18 cellular contexts compared by ENCODE assay signal in genomic region chr3:150757768-150758167, GRCh38. TPM values are rescaled to one million over a fixed set of nuclear protein-coding genes. Genes with fewer than 3 reads are reported as not detected.
DNase-seq lines count a peak whose midpoint lies in the region; ATAC-seq and TF ChIP-seq lines count a peak whose summit lies in the region.
"Had no signal": no experiment of that assay in that cellular context is flagged by ENCODE, and none has a peak within 500 bp of the region (broad histone marks: within the 10 kb centered on the region; RNA-seq: fewer than 3 reads in every experiment).

No MANE protein-coding gene starts in this region.

- H3K4me3 ChIP-seq in testis (no peak overlapping the region), MM.1S (ENCODE audit: low read length) (no peak overlapping the region)
- H3K4me3 ChIP-seq: esophagus muscularis mucosa, left lung, SJCRH30, upper lobe of right lung had no signal

- POLR2A ChIA-PET in activated B cell treated with CpG ODN at 0.5 μM for 24 hours (lab: Charles Lee): no interaction called here

- no peaks in the 10 kb centered on the region for H3K9me3 ChIP-seq in testis
- H3K9me3 ChIP-seq in MM.1S (replicated peaks; ENCODE audit: insufficient read depth, low read length): no peaks in the 10 kb centered on the region
- H3K9me3 ChIP-seq: esophagus muscularis mucosa, left lung, SJCRH30, upper lobe of right lung had no signal

- peaks cover 4% of the 10 kb centered on the region; the same call in 1 of the 2 replicates for H3F3A ChIP-seq in MM.1S (ENCODE audit: insufficient read depth, low read length)

- no peak overlapping the region for H3K9ac ChIP-seq in MM.1S (ENCODE audit: low read length)

- H3K27me3 ChIP-seq in testis (no peaks in the 10 kb centered on the region), MM.1S (replicated peaks; ENCODE audit: insufficient read depth, low read length) (no peaks in the 10 kb centered on the region)
- H3K27me3 ChIP-seq: esophagus muscularis mucosa, left lung, SJCRH30, upper lobe of right lung had no signal

- H3K27me3 Mint-ChIP-seq in activated T-cell treated with anti-CD3 and anti-CD28 coated beads, Interleukin-2, amount 50 U/mL, for 72 hours (ENCODE audit: low read depth): no peaks in the 10 kb centered on the region
- no peaks in the 10 kb centered on the region for H3K27me3 Mint-ChIP-seq in activated B cell treated with CpG ODN at 0.5 μM for 24 hours

- peaks cover 95% of the 10 kb centered on the region for H3K79me2 ChIP-seq in MM.1S (ENCODE audit: low read length)

- no peak for TF ChIP-seq CTCF in activated B cell treated with CpG ODN at 0.5 μM for 24 hours (IDR thresholded peaks at IDR 0.05)
- TF ChIP-seq CTCF in testis (IDR thresholded peaks at IDR 0.05): no peak
- no peak for TF ChIP-seq CTCF in MM.1S (IDR thresholded peaks at IDR 0.05; ENCODE audit: low read length)

- H3K4me3 Mint-ChIP-seq in activated T-cell treated with anti-CD3 and anti-CD28 coated beads, Interleukin-2, amount 50 U/mL, for 72 hours: peak overlapping the region; percentile 82 to 94
- no peak overlapping the region for H3K4me3 Mint-ChIP-seq in activated B cell treated with CpG ODN at 0.5 μM for 24 hours

- H3K4me1 ChIP-seq in testis (peaks cover 3% of the 10 kb centered on the region), MM.1S (ENCODE audit: low read length) (peaks cover 25% of the 10 kb centered on the region; the same call in 1 of the 2 replicates)
- H3K4me1 ChIP-seq: SJCRH30 had no signal

- TF ChIP-seq POLR2A in testis (IDR thresholded peaks at IDR 0.05): no peak

- DNase-seq in activated T-cell treated with anti-CD3 and anti-CD28 coated beads, Interleukin-2, amount 50 U/mL, for 72 hours: no peak
- no peak for DNase-seq in activated T-cell treated with anti-CD3 and anti-CD28 coated beads, Interleukin-2, amount 50 U/mL, for 1 hour
- DNase-seq in activated B cell treated with CpG ODN at 0.5 μM for 24 hours: no peak
- no peak for DNase-seq in left lobe of liver (ENCODE audit: low spot score)
- DNase-seq in testis: peak; percentile 11
- no peak for DNase-seq in MM.1S
- DNase-seq: cortex of kidney, DMS53, left lung, NCI-H1694 treated with DMSO at 0.1 percent for 48 hours, retina, SJCRH30, upper lobe of right lung had no signal

- peak overlapping the region; percentile 87 for H3K27ac Mint-ChIP-seq in activated T-cell treated with anti-CD3 and anti-CD28 coated beads, Interleukin-2, amount 50 U/mL, for 72 hours
- H3K27ac Mint-ChIP-seq in activated B cell treated with CpG ODN at 0.5 μM for 24 hours: peak overlapping the region; percentile 46

- H3K9me2 ChIP-seq in MM.1S (replicated peaks; ENCODE audit: insufficient read depth, low read length): no peaks in the 10 kb centered on the region

- H3K9me3 Mint-ChIP-seq in activated T-cell treated with anti-CD3 and anti-CD28 coated beads, Interleukin-2, amount 50 U/mL, for 72 hours: no peaks in the 10 kb centered on the region
- H3K9me3 Mint-ChIP-seq in activated B cell treated with CpG ODN at 0.5 μM for 24 hours: no peaks in the 10 kb centered on the region

- H3K36me3 ChIP-seq in testis (ENCODE audit: low read depth, missing control alignments) (no peaks in the 10 kb centered on the region), MM.1S (replicated peaks; ENCODE audit: insufficient read depth, low read length) (no peaks in the 10 kb centered on the region; the same call in 1 of the 2 replicates)
- H3K36me3 ChIP-seq: upper lobe of right lung had no signal

- intact Hi-C loops in activated B cell treated with CpG ODN at 0.5 μM for 24 hours (cut with micrococcal nuclease) (loop anchor here (1.0 kb wide), 1 partner anchor 9 kb away; no protein-coding TSS in a partner anchor), testis (cut with DNase I; ENCODE audit: low total_unique reads) (no loop called here)

- H3K36me3 Mint-ChIP-seq in activated T-cell treated with anti-CD3 and anti-CD28 coated beads, Interleukin-2, amount 50 U/mL, for 72 hours (ENCODE audit: insufficient read depth in 2 of 2): peaks cover 33 to 69% of the 10 kb centered on the region in 2 donors
- H3K36me3 Mint-ChIP-seq in activated B cell treated with CpG ODN at 0.5 μM for 24 hours (ENCODE audit: low read depth): peaks cover 72% of the 10 kb centered on the region

- CTCF ChIA-PET in activated B cell treated with CpG ODN at 0.5 μM for 24 hours (lab: Charles Lee): no interaction called here

- no peak overlapping the region for H2AFZ ChIP-seq in MM.1S (ENCODE audit: low read length)

- no peak overlapping the region for H3K4me2 ChIP-seq in MM.1S (ENCODE audit: low read depth, low read length)

- H3K27ac ChIP-seq in testis (no peak overlapping the region), MM.1S (ENCODE audit: low read length) (no peak overlapping the region)
- H3K27ac ChIP-seq: esophagus muscularis mucosa, left lung, SJCRH30, upper lobe of right lung had no signal

- H4K20me1 ChIP-seq in MM.1S (ENCODE audit: insufficient read depth, low read length): peaks cover 34% of the 10 kb centered on the region

- ATAC-seq in activated T-cell treated with anti-CD3 and anti-CD28 coated beads, Interleukin-2, amount 50 U/mL, for 72 hours (replicated peaks in 1 of 2): no peak
- ATAC-seq in activated B cell treated with CpG ODN at 0.5 μM for 24 hours (ENCODE audit: low read depth) (no peak), left lobe of liver (peak; percentile 4), GM18868 (IDR thresholded peaks at IDR 0.05; ENCODE audit: unreplicated experiment) (no peak), GM21360 (IDR thresholded peaks at IDR 0.05; ENCODE audit: unreplicated experiment) (no peak)
- ATAC-seq: left lung, upper lobe of right lung had no signal

- H3K4me1 Mint-ChIP-seq in activated T-cell treated with anti-CD3 and anti-CD28 coated beads, Interleukin-2, amount 50 U/mL, for 72 hours (ENCODE audit: low read depth): peaks cover 73% of the 10 kb centered on the region
- peaks cover 74% of the 10 kb centered on the region for H3K4me1 Mint-ChIP-seq in activated B cell treated with CpG ODN at 0.5 μM for 24 hours

RNA-seq across cellular contexts. Expression of gene SIAH2, which starts 5.2 kb away (rescaled TPM):
- total RNA-seq in activated T-cell treated with anti-CD3 and anti-CD28 coated beads, Interleukin-2, amount 50 U/mL, for 72 hours: 100 to 1,000 TPM in 1 of 2 donors, 10 to 100 TPM in 1; 91.2 to 124 TPM
- 44.5 and 44.7 TPM in 2 replicates for total RNA-seq in activated B cell treated with CpG ODN at 0.5 μM for 24 hours
- total RNA-seq in left lobe of liver: 39.5 TPM
- 10 to 100 TPM; 37.5 to 46.1 TPM for total RNA-seq in testis
- 17.5 TPM for polyA plus RNA-seq in testis (ENCODE audit: insufficient read depth, low read depth, low replicate concordance)

RNA-seq across cellular contexts. Expression of gene ERICH6, which starts 54.0 kb away (rescaled TPM):
- total RNA-seq in activated T-cell treated with anti-CD3 and anti-CD28 coated beads, Interleukin-2, amount 50 U/mL, for 72 hours: under 1 TPM in 1 of 2 donors, not detected in 1; 0.19 TPM
- total RNA-seq in activated B cell treated with CpG ODN at 0.5 μM for 24 hours: not detected in 2 replicates
- not detected for total RNA-seq in left lobe of liver
- 10 to 100 TPM in 1 of 2 donors, 1 to 10 TPM in 1; 9.7 to 24.0 TPM for total RNA-seq in testis
- 52.5 TPM for polyA plus RNA-seq in testis (ENCODE audit: insufficient read depth, low read depth, low replicate concordance)
- total RNA-seq: esophagus muscularis mucosa, left lung, NCI-H460, SJCRH30, upper lobe of right lung had no signal
- polyA plus RNA-seq: neural cell had no signal
